21 cellular contexts compared by ENCODE assay signal in genomic region chr1:214325401-214325800, GRCh38.
"Had no signal": no experiment of that assay in that cellular context is flagged by ENCODE, and none has a peak within 500 bp of the region (broad histone marks: within the 10 kb centered on the region; RNA-seq: fewer than 3 reads in every experiment).

No MANE protein-coding gene starts in this region.

- H3K4me3 ChIP-seq: K562, SJSA1, SK-N-MC had no signal

- H3K4me1 ChIP-seq: SJSA1 had no signal

- H3K4me2 ChIP-seq: KMS-11 had no signal

- H3K27me3 ChIP-seq: SJSA1 had no signal

- H3K27ac ChIP-seq: HL-60, KMS-11, SJSA1, SK-N-MC had no signal

- H3K9me3 ChIP-seq: SJSA1 had no signal

- H3K9me3 Mint-ChIP-seq: IgD-negative memory B cell had no signal

- H3K9ac ChIP-seq: KMS-11 had no signal

- H3K27me3 Mint-ChIP-seq: IgD-negative memory B cell had no signal

- DNase-seq: Kasumi-1, MM.1S, NCI-H1092 treated with DMSO at 0.1 percent for 48 hours, NCI-H1436, NCI-H187, NCI-H2029, NCI-H2081 treated with DMSO at 0.1 percent for 48 hours, NCI-H2171, NCI-H510A, NCI-H524 treated with DMSO at 0.1 percent for 48 hours, NCI-H69, NCI-H774, Right ventricle myocardium superior, RPMI8226, SIG-M5 had no signal

- ATAC-seq: K562 had no signal

- H3K27ac Mint-ChIP-seq: IgD-negative memory B cell had no signal
